Comparison of ENCODE assay signal across 1 cellular context in the genomic region with DNA sequence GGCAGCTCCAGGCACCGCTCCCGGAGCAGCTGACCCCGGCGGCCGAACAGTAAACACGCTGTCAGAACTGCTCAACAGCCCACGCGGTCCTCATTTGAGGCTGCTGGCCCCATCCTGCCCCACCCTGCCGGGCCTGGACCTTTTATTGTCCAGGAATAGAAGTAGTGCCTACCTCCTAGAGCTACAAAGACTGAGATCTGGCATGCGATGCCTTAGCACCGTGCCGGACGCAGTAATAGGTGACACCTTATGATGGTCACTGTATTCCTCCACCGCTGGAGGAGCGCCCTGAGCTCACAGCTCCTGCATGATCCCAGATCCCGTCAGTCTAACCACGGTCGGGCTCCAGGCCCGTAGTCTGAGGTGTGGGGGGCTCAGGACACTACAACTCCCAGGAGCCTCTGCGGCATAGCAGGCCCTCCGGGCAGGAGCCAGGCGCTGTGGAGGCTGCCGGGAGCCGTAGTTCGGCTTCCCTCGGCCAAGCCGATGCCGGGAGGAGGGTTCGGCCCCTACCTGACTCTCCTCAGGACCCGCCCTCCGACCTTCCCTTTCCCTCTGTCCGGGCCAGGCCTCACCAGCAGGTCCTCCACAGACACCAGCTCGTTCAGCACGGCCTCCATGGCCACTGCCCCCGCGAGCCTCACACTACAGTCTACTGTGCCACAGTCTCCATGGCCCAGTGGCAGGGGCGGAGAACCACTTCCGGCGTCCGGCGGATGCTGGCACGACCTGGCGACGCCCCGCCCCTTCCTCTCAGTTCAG.
TF ChIP-seq lines count a peak whose summit lies in the region.

A gene (minus strand): TSS at position 697 of the 762 bp plus-strand sequence. CDS start 77 bp downstream, at position 620.

TF ChIP-seq in WTC11, 78 proteins besides CTCF, POLR2A, EP300 and RAD21 (continued from another document):
- TF ChIP-seq, protein P1, sequence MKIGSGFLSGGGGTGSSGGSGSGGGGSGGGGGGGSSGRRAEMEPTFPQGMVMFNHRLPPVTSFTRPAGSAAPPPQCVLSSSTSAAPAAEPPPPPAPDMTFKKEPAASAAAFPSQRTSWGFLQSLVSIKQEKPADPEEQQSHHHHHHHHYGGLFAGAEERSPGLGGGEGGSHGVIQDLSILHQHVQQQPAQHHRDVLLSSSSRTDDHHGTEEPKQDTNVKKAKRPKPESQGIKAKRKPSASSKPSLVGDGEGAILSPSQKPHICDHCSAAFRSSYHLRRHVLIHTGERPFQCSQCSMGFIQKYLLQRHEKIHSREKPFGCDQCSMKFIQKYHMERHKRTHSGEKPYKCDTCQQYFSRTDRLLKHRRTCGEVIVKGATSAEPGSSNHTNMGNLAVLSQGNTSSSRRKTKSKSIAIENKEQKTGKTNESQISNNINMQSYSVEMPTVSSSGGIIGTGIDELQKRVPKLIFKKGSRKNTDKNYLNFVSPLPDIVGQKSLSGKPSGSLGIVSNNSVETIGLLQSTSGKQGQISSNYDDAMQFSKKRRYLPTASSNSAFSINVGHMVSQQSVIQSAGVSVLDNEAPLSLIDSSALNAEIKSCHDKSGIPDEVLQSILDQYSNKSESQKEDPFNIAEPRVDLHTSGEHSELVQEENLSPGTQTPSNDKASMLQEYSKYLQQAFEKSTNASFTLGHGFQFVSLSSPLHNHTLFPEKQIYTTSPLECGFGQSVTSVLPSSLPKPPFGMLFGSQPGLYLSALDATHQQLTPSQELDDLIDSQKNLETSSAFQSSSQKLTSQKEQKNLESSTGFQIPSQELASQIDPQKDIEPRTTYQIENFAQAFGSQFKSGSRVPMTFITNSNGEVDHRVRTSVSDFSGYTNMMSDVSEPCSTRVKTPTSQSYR (CRISPR knock-in tag; IDR thresholded peaks at IDR 0.05), result peak; percentile 45; the same call in 1 of the 2 replicates
